Comparison of ENCODE assay signal across 1 cellular context in the genomic region with DNA sequence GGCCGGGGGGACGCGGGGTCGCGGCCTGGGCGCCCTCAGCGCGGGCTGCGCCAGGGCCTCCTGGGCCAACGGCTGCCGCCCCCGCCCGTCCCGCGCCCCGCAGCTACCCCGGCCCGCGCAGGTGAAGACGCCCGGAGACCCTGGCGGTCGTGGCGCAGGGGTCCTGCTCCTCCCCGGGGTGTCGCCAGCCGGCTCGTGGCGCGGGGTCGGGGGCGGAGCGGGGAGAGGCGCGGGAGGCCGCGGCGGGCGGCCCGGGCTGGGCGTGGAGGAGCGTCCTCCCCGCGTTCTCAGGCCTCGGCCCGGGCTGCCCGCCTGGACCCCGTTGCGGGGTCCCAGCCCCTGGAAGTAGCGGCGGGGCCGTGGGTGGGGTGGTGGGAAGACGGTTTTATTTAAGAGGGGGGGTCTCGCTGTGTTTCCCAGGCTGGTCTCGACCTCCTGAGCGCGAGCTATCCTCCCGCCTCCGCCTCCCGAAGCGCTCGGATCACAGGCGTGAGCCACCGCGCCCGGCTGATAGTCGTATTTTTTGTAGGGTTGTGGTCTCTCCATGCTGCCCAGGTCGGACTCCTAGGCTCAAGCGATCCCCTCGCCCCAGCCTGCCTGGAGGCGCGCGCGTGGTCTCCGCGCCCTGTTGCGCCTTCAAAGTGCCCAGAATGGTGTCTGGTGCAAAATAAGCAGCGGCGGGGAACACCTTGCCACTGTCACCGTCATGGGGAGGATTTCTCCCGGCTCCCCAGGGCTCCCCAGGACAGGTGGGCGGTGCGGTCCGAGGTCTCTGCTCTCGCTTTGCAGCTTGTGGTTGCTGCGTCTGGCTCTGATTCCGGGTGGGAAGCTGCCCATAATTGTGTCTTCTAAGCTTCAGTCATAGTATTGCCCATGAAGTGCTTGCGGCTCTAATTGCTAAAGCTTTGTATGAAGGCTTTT.
TF ChIP-seq lines count a peak whose summit lies in the region.

No MANE protein-coding gene starts in this region.

TF ChIP-seq in HepG2, 621 proteins besides CTCF, POLR2A, EP300 and RAD21 (continued from another document and continues in another):
- TF ChIP-seq, protein P1, sequence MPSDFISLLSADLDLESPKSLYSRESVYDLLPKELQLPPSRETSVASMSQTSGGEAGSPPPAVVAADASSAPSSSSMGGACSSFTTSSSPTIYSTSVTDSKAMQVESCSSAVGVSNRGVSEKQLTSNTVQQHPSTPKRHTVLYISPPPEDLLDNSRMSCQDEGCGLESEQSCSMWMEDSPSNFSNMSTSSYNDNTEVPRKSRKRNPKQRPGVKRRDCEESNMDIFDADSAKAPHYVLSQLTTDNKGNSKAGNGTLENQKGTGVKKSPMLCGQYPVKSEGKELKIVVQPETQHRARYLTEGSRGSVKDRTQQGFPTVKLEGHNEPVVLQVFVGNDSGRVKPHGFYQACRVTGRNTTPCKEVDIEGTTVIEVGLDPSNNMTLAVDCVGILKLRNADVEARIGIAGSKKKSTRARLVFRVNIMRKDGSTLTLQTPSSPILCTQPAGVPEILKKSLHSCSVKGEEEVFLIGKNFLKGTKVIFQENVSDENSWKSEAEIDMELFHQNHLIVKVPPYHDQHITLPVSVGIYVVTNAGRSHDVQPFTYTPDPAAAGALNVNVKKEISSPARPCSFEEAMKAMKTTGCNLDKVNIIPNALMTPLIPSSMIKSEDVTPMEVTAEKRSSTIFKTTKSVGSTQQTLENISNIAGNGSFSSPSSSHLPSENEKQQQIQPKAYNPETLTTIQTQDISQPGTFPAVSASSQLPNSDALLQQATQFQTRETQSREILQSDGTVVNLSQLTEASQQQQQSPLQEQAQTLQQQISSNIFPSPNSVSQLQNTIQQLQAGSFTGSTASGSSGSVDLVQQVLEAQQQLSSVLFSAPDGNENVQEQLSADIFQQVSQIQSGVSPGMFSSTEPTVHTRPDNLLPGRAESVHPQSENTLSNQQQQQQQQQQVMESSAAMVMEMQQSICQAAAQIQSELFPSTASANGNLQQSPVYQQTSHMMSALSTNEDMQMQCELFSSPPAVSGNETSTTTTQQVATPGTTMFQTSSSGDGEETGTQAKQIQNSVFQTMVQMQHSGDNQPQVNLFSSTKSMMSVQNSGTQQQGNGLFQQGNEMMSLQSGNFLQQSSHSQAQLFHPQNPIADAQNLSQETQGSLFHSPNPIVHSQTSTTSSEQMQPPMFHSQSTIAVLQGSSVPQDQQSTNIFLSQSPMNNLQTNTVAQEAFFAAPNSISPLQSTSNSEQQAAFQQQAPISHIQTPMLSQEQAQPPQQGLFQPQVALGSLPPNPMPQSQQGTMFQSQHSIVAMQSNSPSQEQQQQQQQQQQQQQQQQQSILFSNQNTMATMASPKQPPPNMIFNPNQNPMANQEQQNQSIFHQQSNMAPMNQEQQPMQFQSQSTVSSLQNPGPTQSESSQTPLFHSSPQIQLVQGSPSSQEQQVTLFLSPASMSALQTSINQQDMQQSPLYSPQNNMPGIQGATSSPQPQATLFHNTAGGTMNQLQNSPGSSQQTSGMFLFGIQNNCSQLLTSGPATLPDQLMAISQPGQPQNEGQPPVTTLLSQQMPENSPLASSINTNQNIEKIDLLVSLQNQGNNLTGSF (CRISPR knock-in tag; IDR thresholded peaks at IDR 0.05), result no peak
- TF ChIP-seq ZNF564 (CRISPR knock-in tag; IDR thresholded peaks at IDR 0.05) (no peak), MED8 (CRISPR knock-in tag; IDR thresholded peaks at IDR 0.05; ENCODE audit: insufficient replicate concordance) (no peak), PCBP2 (optimal IDR thresholded peaks at IDR 0.05; ENCODE audit: low read depth, low read length, poor library complexity, severe bottlenecking) (no peak), ZNF678 (CRISPR knock-in tag; IDR thresholded peaks at IDR 0.05) (no peak), ZNF816 (CRISPR knock-in tag; IDR thresholded peaks at IDR 0.05; ENCODE audit: borderline replicate concordance) (no peak), ZFY (CRISPR knock-in tag; IDR thresholded peaks at IDR 0.05) (peak; percentile 51), NFYC (CRISPR knock-in tag; IDR thresholded peaks at IDR 0.05) (no peak), THAP11 (CRISPR knock-in tag; IDR thresholded peaks at IDR 0.05) (no peak), ZNF550 (CRISPR knock-in tag; IDR thresholded peaks at IDR 0.05; ENCODE audit: borderline replicate concordance) (no peak), KLF6 (CRISPR knock-in tag; IDR thresholded peaks at IDR 0.05) (0 out of 2 replicates have a peak, but pooled peaks have one; percentile 12), HOXA3 (CRISPR knock-in tag; IDR thresholded peaks at IDR 0.05) (no peak), XRCC5 (optimal IDR thresholded peaks at IDR 0.05; ENCODE audit: low read length) (no peak), FOXP1 (IDR thresholded peaks at IDR 0.05) (no peak), FOXP1 (CRISPR knock-in tag; IDR thresholded peaks at IDR 0.05) (no peak), KAT8 (CRISPR knock-in tag; IDR thresholded peaks at IDR 0.05) (no peak), ZNF720 (CRISPR knock-in tag; IDR thresholded peaks at IDR 0.05) (no peak), ZNF253 (CRISPR knock-in tag; IDR thresholded peaks at IDR 0.05; ENCODE audit: borderline replicate concordance) (no peak), KLF9 (CRISPR knock-in tag; IDR thresholded peaks at IDR 0.05; ENCODE audit: low read depth) (no peak), DNMT3B (CRISPR knock-in tag; conservative IDR thresholded peaks at IDR 0.05) (no peak), ERF (CRISPR knock-in tag; IDR thresholded peaks at IDR 0.05) (no peak), MYC (CRISPR knock-in tag; IDR thresholded peaks at IDR 0.05; ENCODE audit: borderline replicate concordance) (no peak)
- TF ChIP-seq, protein P2, sequence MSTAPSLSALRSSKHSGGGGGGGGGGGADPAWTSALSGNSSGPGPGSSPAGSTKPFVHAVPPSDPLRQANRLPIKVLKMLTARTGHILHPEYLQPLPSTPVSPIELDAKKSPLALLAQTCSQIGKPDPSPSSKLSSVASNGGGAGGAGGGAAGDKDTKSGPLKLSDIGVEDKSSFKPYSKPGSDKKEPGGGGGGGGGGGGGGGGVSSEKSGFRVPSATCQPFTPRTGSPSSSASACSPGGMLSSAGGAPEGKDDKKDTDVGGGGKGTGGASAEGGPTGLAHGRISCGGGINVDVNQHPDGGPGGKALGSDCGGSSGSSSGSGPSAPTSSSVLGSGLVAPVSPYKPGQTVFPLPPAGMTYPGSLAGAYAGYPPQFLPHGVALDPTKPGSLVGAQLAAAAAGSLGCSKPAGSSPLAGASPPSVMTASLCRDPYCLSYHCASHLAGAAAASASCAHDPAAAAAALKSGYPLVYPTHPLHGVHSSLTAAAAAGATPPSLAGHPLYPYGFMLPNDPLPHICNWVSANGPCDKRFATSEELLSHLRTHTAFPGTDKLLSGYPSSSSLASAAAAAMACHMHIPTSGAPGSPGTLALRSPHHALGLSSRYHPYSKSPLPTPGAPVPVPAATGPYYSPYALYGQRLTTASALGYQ (CRISPR knock-in tag; IDR thresholded peaks at IDR 0.05), result no peak
- TF ChIP-seq, protein P3, sequence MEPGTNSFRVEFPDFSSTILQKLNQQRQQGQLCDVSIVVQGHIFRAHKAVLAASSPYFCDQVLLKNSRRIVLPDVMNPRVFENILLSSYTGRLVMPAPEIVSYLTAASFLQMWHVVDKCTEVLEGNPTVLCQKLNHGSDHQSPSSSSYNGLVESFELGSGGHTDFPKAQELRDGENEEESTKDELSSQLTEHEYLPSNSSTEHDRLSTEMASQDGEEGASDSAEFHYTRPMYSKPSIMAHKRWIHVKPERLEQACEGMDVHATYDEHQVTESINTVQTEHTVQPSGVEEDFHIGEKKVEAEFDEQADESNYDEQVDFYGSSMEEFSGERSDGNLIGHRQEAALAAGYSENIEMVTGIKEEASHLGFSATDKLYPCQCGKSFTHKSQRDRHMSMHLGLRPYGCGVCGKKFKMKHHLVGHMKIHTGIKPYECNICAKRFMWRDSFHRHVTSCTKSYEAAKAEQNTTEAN (CRISPR knock-in tag; conservative IDR thresholded peaks at IDR 0.05), result no peak
- TF ChIP-seq, protein P4, sequence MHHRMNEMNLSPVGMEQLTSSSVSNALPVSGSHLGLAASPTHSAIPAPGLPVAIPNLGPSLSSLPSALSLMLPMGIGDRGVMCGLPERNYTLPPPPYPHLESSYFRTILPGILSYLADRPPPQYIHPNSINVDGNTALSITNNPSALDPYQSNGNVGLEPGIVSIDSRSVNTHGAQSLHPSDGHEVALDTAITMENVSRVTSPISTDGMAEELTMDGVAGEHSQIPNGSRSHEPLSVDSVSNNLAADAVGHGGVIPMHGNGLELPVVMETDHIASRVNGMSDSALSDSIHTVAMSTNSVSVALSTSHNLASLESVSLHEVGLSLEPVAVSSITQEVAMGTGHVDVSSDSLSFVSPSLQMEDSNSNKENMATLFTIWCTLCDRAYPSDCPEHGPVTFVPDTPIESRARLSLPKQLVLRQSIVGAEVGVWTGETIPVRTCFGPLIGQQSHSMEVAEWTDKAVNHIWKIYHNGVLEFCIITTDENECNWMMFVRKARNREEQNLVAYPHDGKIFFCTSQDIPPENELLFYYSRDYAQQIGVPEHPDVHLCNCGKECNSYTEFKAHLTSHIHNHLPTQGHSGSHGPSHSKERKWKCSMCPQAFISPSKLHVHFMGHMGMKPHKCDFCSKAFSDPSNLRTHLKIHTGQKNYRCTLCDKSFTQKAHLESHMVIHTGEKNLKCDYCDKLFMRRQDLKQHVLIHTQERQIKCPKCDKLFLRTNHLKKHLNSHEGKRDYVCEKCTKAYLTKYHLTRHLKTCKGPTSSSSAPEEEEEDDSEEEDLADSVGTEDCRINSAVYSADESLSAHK (CRISPR knock-in tag; IDR thresholded peaks at IDR 0.05; ENCODE audit: borderline replicate concordance), result no peak
- TF ChIP-seq, protein P5, sequence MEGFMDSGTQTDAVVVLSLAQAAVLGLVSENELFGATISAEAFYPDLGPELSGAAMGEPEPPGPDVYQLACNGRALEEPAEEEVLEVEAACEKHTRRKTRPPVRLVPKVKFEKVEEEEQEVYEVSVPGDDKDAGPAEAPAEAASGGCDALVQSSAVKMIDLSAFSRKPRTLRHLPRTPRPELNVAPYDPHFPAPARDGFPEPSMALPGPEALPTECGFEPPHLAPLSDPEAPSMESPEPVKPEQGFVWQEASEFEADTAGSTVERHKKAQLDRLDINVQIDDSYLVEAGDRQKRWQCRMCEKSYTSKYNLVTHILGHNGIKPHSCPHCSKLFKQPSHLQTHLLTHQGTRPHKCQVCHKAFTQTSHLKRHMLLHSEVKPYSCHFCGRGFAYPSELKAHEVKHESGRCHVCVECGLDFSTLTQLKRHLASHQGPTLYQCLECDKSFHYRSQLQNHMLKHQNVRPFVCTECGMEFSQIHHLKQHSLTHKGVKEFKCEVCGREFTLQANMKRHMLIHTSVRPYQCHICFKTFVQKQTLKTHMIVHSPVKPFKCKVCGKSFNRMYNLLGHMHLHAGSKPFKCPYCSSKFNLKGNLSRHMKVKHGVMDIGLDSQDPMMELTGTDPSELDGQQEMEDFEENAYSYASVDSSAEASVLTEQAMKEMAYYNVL (CRISPR knock-in tag; IDR thresholded peaks at IDR 0.05; ENCODE audit: borderline replicate concordance), result no peak
- TF ChIP-seq, protein P6, sequence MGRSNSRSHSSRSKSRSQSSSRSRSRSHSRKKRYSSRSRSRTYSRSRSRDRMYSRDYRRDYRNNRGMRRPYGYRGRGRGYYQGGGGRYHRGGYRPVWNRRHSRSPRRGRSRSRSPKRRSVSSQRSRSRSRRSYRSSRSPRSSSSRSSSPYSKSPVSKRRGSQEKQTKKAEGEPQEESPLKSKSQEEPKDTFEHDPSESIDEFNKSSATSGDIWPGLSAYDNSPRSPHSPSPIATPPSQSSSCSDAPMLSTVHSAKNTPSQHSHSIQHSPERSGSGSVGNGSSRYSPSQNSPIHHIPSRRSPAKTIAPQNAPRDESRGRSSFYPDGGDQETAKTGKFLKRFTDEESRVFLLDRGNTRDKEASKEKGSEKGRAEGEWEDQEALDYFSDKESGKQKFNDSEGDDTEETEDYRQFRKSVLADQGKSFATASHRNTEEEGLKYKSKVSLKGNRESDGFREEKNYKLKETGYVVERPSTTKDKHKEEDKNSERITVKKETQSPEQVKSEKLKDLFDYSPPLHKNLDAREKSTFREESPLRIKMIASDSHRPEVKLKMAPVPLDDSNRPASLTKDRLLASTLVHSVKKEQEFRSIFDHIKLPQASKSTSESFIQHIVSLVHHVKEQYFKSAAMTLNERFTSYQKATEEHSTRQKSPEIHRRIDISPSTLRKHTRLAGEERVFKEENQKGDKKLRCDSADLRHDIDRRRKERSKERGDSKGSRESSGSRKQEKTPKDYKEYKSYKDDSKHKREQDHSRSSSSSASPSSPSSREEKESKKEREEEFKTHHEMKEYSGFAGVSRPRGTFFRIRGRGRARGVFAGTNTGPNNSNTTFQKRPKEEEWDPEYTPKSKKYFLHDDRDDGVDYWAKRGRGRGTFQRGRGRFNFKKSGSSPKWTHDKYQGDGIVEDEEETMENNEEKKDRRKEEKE (IDR thresholded peaks at IDR 0.05), result no peak
- TF ChIP-seq, protein P7, sequence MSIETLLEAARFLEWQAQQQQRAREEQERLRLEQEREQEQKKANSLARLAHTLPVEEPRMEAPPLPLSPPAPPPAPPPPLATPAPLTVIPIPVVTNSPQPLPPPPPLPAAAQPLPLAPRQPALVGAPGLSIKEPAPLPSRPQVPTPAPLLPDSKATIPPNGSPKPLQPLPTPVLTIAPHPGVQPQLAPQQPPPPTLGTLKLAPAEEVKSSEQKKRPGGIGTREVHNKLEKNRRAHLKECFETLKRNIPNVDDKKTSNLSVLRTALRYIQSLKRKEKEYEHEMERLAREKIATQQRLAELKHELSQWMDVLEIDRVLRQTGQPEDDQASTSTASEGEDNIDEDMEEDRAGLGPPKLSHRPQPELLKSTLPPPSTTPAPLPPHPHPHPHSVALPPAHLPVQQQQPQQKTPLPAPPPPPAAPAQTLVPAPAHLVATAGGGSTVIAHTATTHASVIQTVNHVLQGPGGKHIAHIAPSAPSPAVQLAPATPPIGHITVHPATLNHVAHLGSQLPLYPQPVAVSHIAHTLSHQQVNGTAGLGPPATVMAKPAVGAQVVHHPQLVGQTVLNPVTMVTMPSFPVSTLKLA (IDR thresholded peaks at IDR 0.05), result no peak
- TF ChIP-seq, protein P8, sequence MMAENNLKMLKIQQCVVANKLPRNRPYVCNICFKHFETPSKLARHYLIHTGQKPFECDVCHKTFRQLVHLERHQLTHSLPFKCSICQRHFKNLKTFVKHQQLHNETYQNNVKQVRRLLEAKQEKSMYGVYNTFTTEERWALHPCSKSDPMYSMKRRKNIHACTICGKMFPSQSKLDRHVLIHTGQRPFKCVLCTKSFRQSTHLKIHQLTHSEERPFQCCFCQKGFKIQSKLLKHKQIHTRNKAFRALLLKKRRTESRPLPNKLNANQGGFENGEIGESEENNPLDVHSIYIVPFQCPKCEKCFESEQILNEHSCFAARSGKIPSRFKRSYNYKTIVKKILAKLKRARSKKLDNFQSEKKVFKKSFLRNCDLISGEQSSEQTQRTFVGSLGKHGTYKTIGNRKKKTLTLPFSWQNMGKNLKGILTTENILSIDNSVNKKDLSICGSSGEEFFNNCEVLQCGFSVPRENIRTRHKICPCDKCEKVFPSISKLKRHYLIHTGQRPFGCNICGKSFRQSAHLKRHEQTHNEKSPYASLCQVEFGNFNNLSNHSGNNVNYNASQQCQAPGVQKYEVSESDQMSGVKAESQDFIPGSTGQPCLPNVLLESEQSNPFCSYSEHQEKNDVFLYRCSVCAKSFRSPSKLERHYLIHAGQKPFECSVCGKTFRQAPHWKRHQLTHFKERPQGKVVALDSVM (CRISPR knock-in tag; IDR thresholded peaks at IDR 0.05), result no peak
- TF ChIP-seq, protein P9, sequence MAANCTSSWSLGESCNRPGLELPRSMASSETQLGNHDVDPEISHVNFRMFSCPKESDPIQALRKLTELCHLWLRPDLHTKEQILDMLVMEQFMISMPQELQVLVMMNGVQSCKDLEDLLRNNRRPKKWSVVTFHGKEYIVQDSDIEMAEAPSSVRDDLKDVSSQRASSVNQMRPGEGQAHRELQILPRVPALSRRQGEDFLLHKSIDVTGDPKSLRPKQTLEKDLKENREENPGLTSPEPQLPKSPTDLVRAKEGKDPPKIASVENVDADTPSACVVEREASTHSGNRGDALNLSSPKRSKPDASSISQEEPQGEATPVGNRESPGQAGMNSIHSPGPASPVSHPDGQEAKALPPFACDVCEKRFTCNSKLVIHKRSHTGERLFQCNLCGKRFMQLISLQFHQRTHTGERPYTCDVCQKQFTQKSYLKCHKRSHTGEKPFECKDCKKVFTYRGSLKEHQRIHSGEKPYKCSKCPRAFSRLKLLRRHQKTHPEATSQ (CRISPR knock-in tag; IDR thresholded peaks at IDR 0.05; ENCODE audit: borderline replicate concordance), result no peak
